8 cellular contexts compared by ENCODE assay signal in the genomic region with DNA sequence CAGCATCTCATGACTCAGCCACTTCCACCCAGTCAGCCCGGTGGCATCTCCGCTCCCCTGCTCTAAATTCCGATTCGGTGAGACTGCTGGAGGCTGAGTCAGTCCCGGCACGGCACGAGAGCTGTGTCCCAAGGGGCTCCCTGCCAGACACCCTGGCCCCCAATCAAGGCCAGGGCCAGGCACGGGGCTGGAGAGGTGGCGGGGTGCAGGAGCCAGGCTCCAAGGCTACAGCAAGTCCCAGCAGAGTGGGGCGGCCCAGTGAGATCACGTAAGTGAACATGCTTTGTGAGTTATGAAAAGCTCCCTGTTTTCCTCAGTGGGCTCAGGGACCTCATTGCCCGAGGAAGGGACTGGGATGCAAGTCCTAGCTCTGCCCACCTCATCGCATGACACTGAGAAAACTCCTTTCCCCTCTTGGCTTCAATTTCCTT. TPM values are rescaled to one million over a fixed set of nuclear protein-coding genes. Genes with fewer than 3 reads are reported as not detected.
DNase-seq lines count a peak whose midpoint lies in the region; ATAC-seq and TF ChIP-seq lines count a peak whose summit lies in the region.

No MANE protein-coding gene starts in this region.

- H3K4me3 ChIP-seq in IMR-90 (ENCODE audit: insufficient read depth, low read depth, low read length) (peak overlapping the region; percentile 10; the same call in 1 of the 2 replicates), colonic mucosa (no peak overlapping the region), mesenchymal stem cell (ENCODE audit: insufficient read depth in 1 of 2, low read depth in 1 of 2, low read length in 2 of 2) (peak overlapping the region; percentile 25 to 98)

- TF ChIP-seq CTCF in IMR-90 (conservative IDR thresholded peaks at IDR 0.05; ENCODE audit: low read depth, low read length) (no peak), colonic mucosa (IDR thresholded peaks at IDR 0.05) (no peak), GM13977 (IDR thresholded peaks at IDR 0.05; ENCODE audit: extremely low read depth, insufficient read depth, missing control alignments) (no peak)

- peak overlapping the region; percentile 56; the same call in 2 of the 3 replicates for H2BK15ac ChIP-seq in IMR-90 (ENCODE audit: low read depth, low read length)
- H2BK15ac ChIP-seq in mesenchymal stem cell (ENCODE audit: low read depth, poor library complexity, severe bottlenecking), result no peak overlapping the region

- H3K36me3 Mint-ChIP-seq in activated CD4-positive, alpha-beta memory T cell treated with anti-CD3 and anti-CD28 coated beads for 36 hours, result peaks cover 7% of the 10 kb centered on the region

- H2BK120ac ChIP-seq in IMR-90 (ENCODE audit: low read depth, low read length) (peak overlapping the region; percentile 100), mesenchymal stem cell (ENCODE audit: low read depth, low read length) (peak overlapping the region; percentile 89)

- in situ Hi-C loops in IMR-90 (cut with MboI; ENCODE audit: low sequenced_read_pairs) (no loop called here), GM13977 (cut with MboI; ENCODE audit: low pct_unique_long_range_greater_than_20kb, low sequenced_read_pairs, unreplicated experiment) (no loop called here)

- peaks cover 25% of the 10 kb centered on the region for H3K4me1 Mint-ChIP-seq in activated CD4-positive, alpha-beta memory T cell treated with anti-CD3 and anti-CD28 coated beads for 36 hours (ENCODE audit: low read depth)

- no TSS peak for BruUV-seq in IMR-90 (replicated peaks; lab: Mats Ljungman, UMichigan)

- no peaks in the 10 kb centered on the region for H3K27me3 Mint-ChIP-seq in activated CD4-positive, alpha-beta memory T cell treated with anti-CD3 and anti-CD28 coated beads for 36 hours

- no peak for ATAC-seq in IMR-90 (ENCODE audit: low read depth)
- no peak for ATAC-seq in HG02610 (IDR thresholded peaks at IDR 0.05; ENCODE audit: unreplicated experiment)

- H3K4me3 Mint-ChIP-seq in activated CD4-positive, alpha-beta memory T cell treated with anti-CD3 and anti-CD28 coated beads for 36 hours, result no peak overlapping the region

- CTCF ChIA-PET in IMR-90 (lab: Yijun Ruan, JAX), result interaction anchor here (1.0 kb wide), 2 partner anchors 26 to 28 kb away, joined by 4 to 9 read pairs; a partner anchor contains a TSS
- CTCF ChIA-PET in activated CD4-positive, alpha-beta memory T cell treated with anti-CD3 and anti-CD28 coated beads for 36 hours (lab: Charles Lee), result interaction anchor here (0.6 to 1.5 kb wide), 3 partner anchors 30 to 56 kb away, joined by 3 read pairs; a partner anchor contains a TSS

- TF ChIP-seq RAD21 in IMR-90 (IDR thresholded peaks at IDR 0.05; ENCODE audit: low read length), result no peak

- peak overlapping the region; percentile 88 for H3K18ac ChIP-seq in IMR-90 (ENCODE audit: low read depth, low read length)
- peak overlapping the region; percentile 97 to 98 for H3K18ac ChIP-seq in mesenchymal stem cell (ENCODE audit: low read depth in 1 of 2, low read length in 2 of 2)

- peaks cover 11% of the 10 kb centered on the region for H4K20me1 ChIP-seq in IMR-90 (ENCODE audit: insufficient read depth, low read length)

- H3K27ac ChIP-seq in IMR-90 (ENCODE audit: insufficient read depth, low read length), result peak overlapping the region; percentile 82
- peak overlapping the region; percentile 54 for H3K27ac ChIP-seq in colonic mucosa
- peak overlapping the region; percentile 99 for H3K27ac ChIP-seq in mesenchymal stem cell (ENCODE audit: low read length, poor library complexity, severe bottlenecking)

- 0% methylated on average over 5 of the region's 13 CpGs; no CpG with 5 or more reads in 1 of the 2 experiments for WGBS in IMR-90 (ENCODE audit: extremely low coverage in 2 of 2, insufficient read length in 1 of 2), 2 experiments
- 0% methylated on average over 12 of the region's 13 CpGs for WGBS in mesenchymal stem cell

- H4K91ac ChIP-seq in IMR-90 (ENCODE audit: insufficient read depth, low read depth, low read length), result peak overlapping the region; percentile 100
- H4K91ac ChIP-seq in mesenchymal stem cell (ENCODE audit: low read length), result peak overlapping the region; percentile 91

- peaks cover 39% of the 10 kb centered on the region for H3K9me1 ChIP-seq in IMR-90 (ENCODE audit: insufficient read depth, low read length)

- POLR2A ChIA-PET in IMR-90 (lab: Charles Lee; ENCODE audit: unreplicated experiment), result interaction anchor here (0.6 to 2.4 kb wide), 4 partner anchors 14 to 42 kb away, joined by 3 to 20 read pairs (median 10); a partner anchor contains a TSS
- POLR2A ChIA-PET in activated CD4-positive, alpha-beta memory T cell treated with anti-CD3 and anti-CD28 coated beads for 36 hours (lab: Charles Lee), result interaction anchor here (0.7 kb wide), 1 partner anchor 14 kb away, joined by 3 read pairs; no protein-coding TSS in a partner anchor

- H3K56ac ChIP-seq in IMR-90 (ENCODE audit: extremely low read depth, insufficient read depth, low read length), result peak overlapping the region; percentile 90

- H3K14ac ChIP-seq in IMR-90 (replicated peaks; ENCODE audit: low read depth, low read length), result peak overlapping the region; percentile 95
- H3K14ac ChIP-seq in mesenchymal stem cell (ENCODE audit: low read length in 2 of 2), result no peak overlapping the region

- peak overlapping the region; percentile 64 for H4K5ac ChIP-seq in IMR-90 (ENCODE audit: low read depth, low read length)

- H2AK5ac ChIP-seq in IMR-90 (ENCODE audit: low read depth, low read length), result peak overlapping the region; percentile 99
- H2AK5ac ChIP-seq in mesenchymal stem cell (ENCODE audit: low read length, severe bottlenecking), result peak overlapping the region; percentile 93

- H3K23ac ChIP-seq in IMR-90 (ENCODE audit: low read depth, low read length) (peak overlapping the region; percentile 97), mesenchymal stem cell (ENCODE audit: low read length in 2 of 2) (no peak overlapping the region)

- no peaks in the 10 kb centered on the region for H3K9me3 Mint-ChIP-seq in activated CD4-positive, alpha-beta memory T cell treated with anti-CD3 and anti-CD28 coated beads for 36 hours

- H2BK20ac ChIP-seq in IMR-90 (ENCODE audit: low read depth, low read length), result peak overlapping the region; percentile 92

- dilution Hi-C loops in IMR-90 (cut with HindIII; ENCODE audit: low sequenced_read_pairs, unreplicated experiment), result no loop called here

- peak overlapping the region; percentile 99 for H2AK9ac ChIP-seq in IMR-90 (replicated peaks; ENCODE audit: low read depth, low read length, poor library complexity)

- peaks cover 16 to 70% of the 10 kb centered on the region in 2 experiments; a peak in 3 of 4 replicates for H3K79me1 ChIP-seq in IMR-90 (ENCODE audit: low read depth in 1 of 2, low read length in 2 of 2)
- peaks cover 16% of the 10 kb centered on the region for H3K79me1 ChIP-seq in mesenchymal stem cell (replicated peaks; ENCODE audit: low read length, poor library complexity, severe bottlenecking)

- H3K36me3 ChIP-seq in IMR-90 (ENCODE audit: control insufficient read depth, insufficient read depth, low read length), result peaks cover 17% of the 10 kb centered on the region
- H3K36me3 ChIP-seq in colonic mucosa, result no peaks in the 10 kb centered on the region
- peaks cover 17 to 24% of the 10 kb centered on the region in 2 experiments for H3K36me3 ChIP-seq in mesenchymal stem cell (ENCODE audit: control insufficient read depth in 1 of 2, insufficient read depth in 2 of 2, low read depth in 1 of 2, low read length in 2 of 2)

- H3K9ac ChIP-seq in IMR-90 (ENCODE audit: low read depth, low read length), result peak overlapping the region; percentile 68
- peak overlapping the region in 1 of 2 donors; percentile 26 for H3K9ac ChIP-seq in colonic mucosa (ENCODE audit: low read depth in 2 of 2, low read length in 2 of 2)
- H3K9ac ChIP-seq in mesenchymal stem cell (ENCODE audit: low read length), result peak overlapping the region; percentile 98

- intact Hi-C loops in IMR-90 (cut with micrococcal nuclease), result loop anchor here (1.0 to 5.0 kb wide), 3 partner anchors 15 to 58 kb away; a partner anchor contains a TSS
- intact Hi-C loops in colonic mucosa (cut with DNase I), result no loop called here
- intact Hi-C loops in activated CD4-positive, alpha-beta memory T cell treated with anti-CD3 and anti-CD28 coated beads for 36 hours (cut with micrococcal nuclease), result loop anchor here (5.0 kb wide), 1 partner anchor 204 kb away; a partner anchor contains a TSS

- H2BK5ac ChIP-seq in IMR-90 (ENCODE audit: low read depth, low read length, poor library complexity, severe bottlenecking), result peak overlapping the region; percentile 96
- peak overlapping the region; percentile 95 for H2BK5ac ChIP-seq in mesenchymal stem cell (ENCODE audit: low read depth, low read length, poor library complexity, severe bottlenecking)

- peak overlapping the region; percentile 97 to 99 for H4K8ac ChIP-seq in IMR-90 (ENCODE audit: low read depth in 2 of 2, low read length in 2 of 2)
- peak overlapping the region; percentile 86 for H4K8ac ChIP-seq in mesenchymal stem cell (ENCODE audit: low read length)

- H3K27me3 ChIP-seq in IMR-90 (ENCODE audit: control insufficient read depth, insufficient read depth, low read length) (no peaks in the 10 kb centered on the region), colonic mucosa (no peaks in the 10 kb centered on the region), mesenchymal stem cell (ENCODE audit: control insufficient read depth in 1 of 2, insufficient read depth in 1 of 2, low read length in 2 of 2) (no peaks in the 10 kb centered on the region)

- H3K27ac Mint-ChIP-seq in activated CD4-positive, alpha-beta memory T cell treated with anti-CD3 and anti-CD28 coated beads for 36 hours, result no peak overlapping the region

- peak overlapping the region; percentile 96 for H3K4me2 ChIP-seq in IMR-90 (ENCODE audit: low read depth, low read length)
- H3K4me2 ChIP-seq in mesenchymal stem cell (ENCODE audit: low read length, poor library complexity, severe bottlenecking), result peak overlapping the region; percentile 55

- peak; percentile 75 for TF ChIP-seq POLR2A in IMR-90 (IDR thresholded peaks at IDR 0.05; ENCODE audit: low read depth, low read length)

- H3K9me3 ChIP-seq in IMR-90 (ENCODE audit: control insufficient read depth, insufficient read depth, low read length), result no peaks in the 10 kb centered on the region
- H3K9me3 ChIP-seq in colonic mucosa, result no peaks in the 10 kb centered on the region
- no peaks in the 10 kb centered on the region for H3K9me3 ChIP-seq in mesenchymal stem cell (ENCODE audit: control insufficient read depth, low read length)

- peak; percentile 99 for DNase-seq in 8988T
- DNase-seq in IMR-90, result peak; percentile 99
- DNase-seq in colonic mucosa, result peak; percentile 60
- peak; percentile 99 for DNase-seq in mesenchymal stem cell
- DNase-seq in GM13977 (ENCODE audit: low spot score), result no peak
- no peak for DNase-seq in activated CD4-positive, alpha-beta memory T cell treated with anti-CD3 and anti-CD28 coated beads for 36 hours
- DNase-seq in COR-L47 (lab: John Stamatoyannopoulos, UW), result no peak

- H3K4ac ChIP-seq in IMR-90 (ENCODE audit: low read depth, low read length) (peak overlapping the region; percentile 100), mesenchymal stem cell (ENCODE audit: low read depth in 1 of 2, low read length in 2 of 2) (peak overlapping the region; percentile 93 to 95)

- H2AFZ ChIP-seq in IMR-90 (replicated peaks; ENCODE audit: low read length, poor library complexity) (peak overlapping the region; percentile 71), mesenchymal stem cell (ENCODE audit: low read depth, low read length) (no peak overlapping the region)

- peak overlapping the region; percentile 65 to 75 for H2BK12ac ChIP-seq in mesenchymal stem cell (ENCODE audit: low read length in 2 of 2)

- H3K4me1 ChIP-seq in IMR-90 (ENCODE audit: control insufficient read depth, insufficient read depth, low read length) (peaks cover 61% of the 10 kb centered on the region), colonic mucosa (peaks cover 32% of the 10 kb centered on the region), mesenchymal stem cell (ENCODE audit: control insufficient read depth, insufficient read depth, low read depth, low read length) (peaks cover 68% of the 10 kb centered on the region)

RNA-seq across cellular contexts. Expression of a gene that starts 3.0 kb away (rescaled TPM):
- total RNA-seq in IMR-90 (2012; rRNA removed) (19.4 and 20.3 TPM in 2 replicates), colonic mucosa (10 to 100 TPM; 26.6 to 29.0 TPM)
- 96.1 and 104 TPM in 2 replicates for polyA plus RNA-seq in IMR-90 (2012; rRNA removed)
- 50.5 and 108 TPM in 2 replicates for polyA plus RNA-seq in IMR-90 (2012; cell fraction: cytosol; rRNA removed)
- polyA plus RNA-seq in IMR-90 (2012; cell fraction: nucleus; rRNA removed; ENCODE audit: low replicate concordance), result 35.8 and 75.8 TPM in 2 replicates
- polyA plus RNA-seq in mesenchymal stem cell (2013, experiment 1 of 2), result 38.9 TPM
- polyA plus RNA-seq in mesenchymal stem cell (2013, experiment 2 of 2), result 38.2 TPM
- total RNA-seq in activated CD4-positive, alpha-beta memory T cell treated with anti-CD3 and anti-CD28 coated beads for 36 hours, result 10 to 100 TPM; 22.2 to 23.6 TPM

RNA-seq across cellular contexts. Expression of a gene that starts 3.4 kb away (rescaled TPM):
- total RNA-seq in IMR-90 (2012; rRNA removed), result 237 and 339 TPM in 2 replicates
- 344 and 428 TPM in 2 replicates for polyA plus RNA-seq in IMR-90 (2012; rRNA removed)
- 436 and 1,014 TPM in 2 replicates for polyA plus RNA-seq in IMR-90 (2012; cell fraction: cytosol; rRNA removed)
- polyA plus RNA-seq in IMR-90 (2012; cell fraction: nucleus; rRNA removed; ENCODE audit: low replicate concordance), result 331 and 343 TPM in 2 replicates
- total RNA-seq in colonic mucosa, result 10 to 100 TPM; 53.4 to 91.5 TPM
- polyA plus RNA-seq in mesenchymal stem cell (2013, experiment 1 of 2), result 177 TPM
- polyA plus RNA-seq in mesenchymal stem cell (2013, experiment 2 of 2), result 180 TPM
- 100 to 1,000 TPM; 154 to 169 TPM for total RNA-seq in activated CD4-positive, alpha-beta memory T cell treated with anti-CD3 and anti-CD28 coated beads for 36 hours

RNA-seq across cellular contexts. Expression of a gene that starts 15.6 kb away (rescaled TPM):
- 17.2 and 26.1 TPM in 2 replicates for total RNA-seq in IMR-90 (2012; rRNA removed)
- 97.4 and 107 TPM in 2 replicates for polyA plus RNA-seq in IMR-90 (2012; rRNA removed)
- 49.5 and 52.7 TPM in 2 replicates for polyA plus RNA-seq in IMR-90 (2012; cell fraction: cytosol; rRNA removed)
- 81.8 and 101 TPM in 2 replicates for polyA plus RNA-seq in IMR-90 (2012; cell fraction: nucleus; rRNA removed; ENCODE audit: low replicate concordance)
- 1 to 10 TPM in 1 of 2 donors, under 1 TPM in 1; 0.84 to 4.2 TPM for total RNA-seq in colonic mucosa
- polyA plus RNA-seq in mesenchymal stem cell (2013, experiment 1 of 2), result 40.2 TPM
- polyA plus RNA-seq in mesenchymal stem cell (2013, experiment 2 of 2), result 38.9 TPM
- 10 to 100 TPM; 17.1 to 17.7 TPM for total RNA-seq in activated CD4-positive, alpha-beta memory T cell treated with anti-CD3 and anti-CD28 coated beads for 36 hours

RNA-seq across cellular contexts. Expression of a gene that starts 25.4 kb away (rescaled TPM):
- 17.6 and 21.9 TPM in 2 replicates for total RNA-seq in IMR-90 (2012; rRNA removed)
- polyA plus RNA-seq in IMR-90 (2012; rRNA removed), result 35.4 and 62.1 TPM in 2 replicates
- 125 and 188 TPM in 2 replicates for polyA plus RNA-seq in IMR-90 (2012; cell fraction: cytosol; rRNA removed)
- polyA plus RNA-seq in IMR-90 (2012; cell fraction: nucleus; rRNA removed; ENCODE audit: low replicate concordance), result 18.5 and 49.8 TPM in 2 replicates
- total RNA-seq in colonic mucosa, result 10 to 100 TPM; 11.2 to 16.3 TPM
- 16.4 TPM for polyA plus RNA-seq in mesenchymal stem cell (2013, experiment 1 of 2)
- polyA plus RNA-seq in mesenchymal stem cell (2013, experiment 2 of 2), result 16.3 TPM
- 10 to 100 TPM; 40.0 to 44.4 TPM for total RNA-seq in activated CD4-positive, alpha-beta memory T cell treated with anti-CD3 and anti-CD28 coated beads for 36 hours

RNA-seq across cellular contexts. Expression of a gene that starts 27.6 kb away (rescaled TPM):
- total RNA-seq in IMR-90 (2012; rRNA removed), result 119 and 182 TPM in 2 replicates
- polyA plus RNA-seq in IMR-90 (2012; rRNA removed), result 141 and 163 TPM in 2 replicates
- polyA plus RNA-seq in IMR-90 (2012; cell fraction: cytosol; rRNA removed), result 98.5 and 183 TPM in 2 replicates
- polyA plus RNA-seq in IMR-90 (2012; cell fraction: nucleus; rRNA removed; ENCODE audit: low replicate concordance), result 96.1 and 215 TPM in 2 replicates
- total RNA-seq in colonic mucosa, result 10 to 100 TPM; 41.9 to 53.5 TPM
- polyA plus RNA-seq in mesenchymal stem cell (2013, experiment 1 of 2), result 105 TPM
- 106 TPM for polyA plus RNA-seq in mesenchymal stem cell (2013, experiment 2 of 2)
- total RNA-seq in activated CD4-positive, alpha-beta memory T cell treated with anti-CD3 and anti-CD28 coated beads for 36 hours, result 100 to 1,000 TPM in 1 of 2 experiments, 10 to 100 TPM in 1; 94.2 to 101 TPM

Comparison
In these comparisons a context has a peak if more than half of its experiments do, and no peak if none do; other contexts are left out.
1. DNase-seq: peak in 8988T (single experiment), IMR-90 (single experiment), colonic mucosa (single experiment) and mesenchymal stem cell (single experiment); none in GM13977 (single experiment), activated CD4-positive, alpha-beta memory T cell treated with anti-CD3 and anti-CD28 coated beads for 36 hours (single experiment) and COR-L47 (single experiment).
2. Peak in every context shown above with its lines, with median percentiles within 50 percentile points of each other: H3K27ac ChIP-seq.